Comparison of ENCODE assay signal across 27 cellular contexts in genomic region chr12:80823393-80823792, GRCh38.
"Had no signal": no experiment of that assay in that cellular context is flagged by ENCODE, and none has a peak within 500 bp of the region (broad histone marks: within the 10 kb centered on the region; RNA-seq: fewer than 3 reads in every experiment).

No MANE protein-coding gene starts in this region.

- H3K9me3 ChIP-seq: esophagus muscularis mucosa, gastroesophageal sphincter, left lung, prostate gland, right atrium auricular region, thyroid gland had no signal

- DNase-seq: dermis blood vessel endothelial cell; effector memory CD4-positive, alpha-beta T cell; foreskin keratinocyte; heart left ventricle; left cardiac atrium; left lung; mammary epithelial cell; mesendoderm; midbrain; naive thymus-derived CD4-positive, alpha-beta T cell; nucleus accumbens; stimulated activated CD4-positive, alpha-beta T cell treated with anti-CD3 and anti-CD28 coated beads, Interleukin-12 subunit alpha, Interleukin-12 subunit beta, amount 100 ng/mL, for 4 hours; stimulated activated CD4-positive, alpha-beta T cell treated with anti-CD3 and anti-CD28 coated beads, Interleukin-1b, Interleukin-23, amount 100 ng/mL, for 48 hours; stimulated activated CD4-positive, alpha-beta T cell treated with anti-CD3 and anti-CD28 coated beads, Interleukin-4, amount 100 ng/mL, for 1 hour; stimulated activated CD8-positive, alpha-beta memory T cell treated with anti-CD3 and anti-CD28 coated beads, Interleukin-4, amount 100 ng/mL, for 48 hours; stimulated activated naive CD4-positive, alpha-beta T cell; stimulated activated naive CD8-positive, alpha-beta T cell treated with anti-CD3 and anti-CD28 coated beads, Interleukin-15, amount 100 ng/mL, for 72 hours; thyroid gland had no signal

- H3K27me3 ChIP-seq: esophagus muscularis mucosa, foreskin keratinocyte, gastroesophageal sphincter, heart left ventricle, hepatocyte, left lung, neural progenitor cell, right atrium auricular region, thyroid gland had no signal

- ATAC-seq: foreskin keratinocyte; gastroesophageal sphincter; heart left ventricle; left cardiac atrium; left lung; naive thymus-derived CD4-positive, alpha-beta T cell; sciatic nerve; stimulated activated naive CD8-positive, alpha-beta T cell treated with anti-CD3 and anti-CD28 coated beads, Interleukin-15, amount 100 ng/mL, for 72 hours had no signal

- H3K27ac ChIP-seq: coronary artery, esophagus muscularis mucosa, foreskin keratinocyte, gastroesophageal sphincter, heart left ventricle, hepatocyte, left lung, neural progenitor cell, prostate gland, right atrium auricular region, thyroid gland had no signal

- H3K4me3 ChIP-seq: coronary artery, esophagus muscularis mucosa, gastroesophageal sphincter, heart left ventricle, hepatocyte, left lung, neural progenitor cell, prostate gland, right atrium auricular region, smooth muscle cell, thyroid gland had no signal

- H3K36me3 ChIP-seq: esophagus muscularis mucosa, gastroesophageal sphincter, heart left ventricle, left lung, neural progenitor cell, prostate gland, right atrium auricular region, thyroid gland had no signal

- H3K4me1 ChIP-seq: foreskin keratinocyte, gastroesophageal sphincter, left lung, prostate gland, right atrium auricular region, thyroid gland had no signal
